In genomic region chr16:23865853-23866252, GRCh38 we compare ENCODE assay signal across 14 cellular contexts. TPM values are rescaled to one million over a fixed set of nuclear protein-coding genes. Genes with fewer than 3 reads are reported as not detected.
DNase-seq lines count a peak whose midpoint lies in the region; ATAC-seq and TF ChIP-seq lines count a peak whose summit lies in the region.
"Had no signal": no experiment of that assay in that cellular context is flagged by ENCODE, and none has a peak within 500 bp of the region (broad histone marks: within the 10 kb centered on the region; RNA-seq: fewer than 3 reads in every experiment).

No MANE protein-coding gene starts in this region.

- H3K36me3 ChIP-seq in KOPT-K1 (ENCODE audit: insufficient read depth, low read length) (no peaks in the 10 kb centered on the region), lower lobe of right lung (no peaks in the 10 kb centered on the region), ovary (no peaks in the 10 kb centered on the region)
- H3K36me3 ChIP-seq: tibial artery had no signal

- no peak for DNase-seq in activated CD8-positive, alpha-beta T cell treated with anti-CD3 and anti-CD28 coated beads for 36 hours
- DNase-seq in activated CD8-positive, alpha-beta T cell treated with anti-CD3 and anti-CD28 coated beads, Interleukin-2, amount 10 ng/mL, durations not matched to agents 7 days and 5 days: no peak
- no peak for DNase-seq in central memory CD8-positive, alpha-beta T cell (ENCODE audit: low spot score in 2 of 2)
- DNase-seq in lower lobe of right lung (no peak), ovary (no peak), NCI-H2227 (lab: John Stamatoyannopoulos, UW; ENCODE audit: unreplicated experiment) (no peak)
- DNase-seq: activated CD4-positive, CD25-positive, alpha-beta regulatory T cell; activated naive CD4-positive, alpha-beta T cell; MM.1S; NCI-H1930; Right ventricle myocardium superior; tibial artery had no signal

- H3K4me1 Mint-ChIP-seq in activated CD8-positive, alpha-beta T cell treated with anti-CD3 and anti-CD28 coated beads for 36 hours (ENCODE audit: low read depth): peaks cover 78% of the 10 kb centered on the region
- H3K4me1 Mint-ChIP-seq in activated CD8-positive, alpha-beta T cell treated with anti-CD3 and anti-CD28 coated beads, Interleukin-2, amount 10 ng/mL, durations not matched to agents 7 days and 5 days (ENCODE audit: low read depth): peaks cover 84% of the 10 kb centered on the region
- peaks cover 74% of the 10 kb centered on the region for H3K4me1 Mint-ChIP-seq in central memory CD8-positive, alpha-beta T cell
- H3K4me1 Mint-ChIP-seq in stimulated activated memory B cell treated with anti-CD40 and anti-IgM and Interleukin-4, amounts not matched to agents 10 μg/mL and 1 μg/mL and 100 μg/mL, for 72 hours: peaks cover 74% of the 10 kb centered on the region

- no peaks in the 10 kb centered on the region for H3K9me3 ChIP-seq in KOPT-K1 (ENCODE audit: insufficient read depth, low read length, poor library complexity, severe bottlenecking)
- no peaks in the 10 kb centered on the region for H3K9me3 ChIP-seq in lower lobe of right lung
- no peaks in the 10 kb centered on the region for H3K9me3 ChIP-seq in ovary
- H3K9me3 ChIP-seq: tibial artery had no signal

- peak overlapping the region; percentile 75 for H3K27ac Mint-ChIP-seq in activated CD8-positive, alpha-beta T cell treated with anti-CD3 and anti-CD28 coated beads for 36 hours
- no peak overlapping the region for H3K27ac Mint-ChIP-seq in activated CD8-positive, alpha-beta T cell treated with anti-CD3 and anti-CD28 coated beads, Interleukin-2, amount 10 ng/mL, durations not matched to agents 7 days and 5 days
- H3K27ac Mint-ChIP-seq in central memory CD8-positive, alpha-beta T cell (ENCODE audit: low read depth): peak overlapping the region; percentile 19
- peak overlapping the region; percentile 86 for H3K27ac Mint-ChIP-seq in stimulated activated memory B cell treated with anti-CD40 and anti-IgM and Interleukin-4, amounts not matched to agents 10 μg/mL and 1 μg/mL and 100 μg/mL, for 72 hours

- POLR2A ChIA-PET in activated CD8-positive, alpha-beta T cell treated with anti-CD3 and anti-CD28 coated beads for 36 hours (lab: Charles Lee): interaction anchor here (1.5 kb wide), 1 partner anchor 13 kb away, joined by 4 read pairs; no protein-coding TSS in a partner anchor
- POLR2A ChIA-PET in activated CD8-positive, alpha-beta T cell treated with anti-CD3 and anti-CD28 coated beads, Interleukin-2, amount 10 ng/mL, durations not matched to agents 7 days and 5 days (lab: Charles Lee): interaction anchor here (1.0 to 1.4 kb wide), 3 partner anchors 14 to 23 kb away, joined by 3 to 4 read pairs (median 3); no protein-coding TSS in a partner anchor

- no peak for TF ChIP-seq POLR2A in ovary (IDR thresholded peaks at IDR 0.05)

- CTCF ChIA-PET in activated CD8-positive, alpha-beta T cell treated with anti-CD3 and anti-CD28 coated beads for 36 hours (lab: Charles Lee): no interaction called here
- CTCF ChIA-PET in activated CD8-positive, alpha-beta T cell treated with anti-CD3 and anti-CD28 coated beads, Interleukin-2, amount 10 ng/mL, durations not matched to agents 7 days and 5 days (lab: Charles Lee): no interaction called here

- H3K4me3 ChIP-seq in lower lobe of right lung (no peak overlapping the region), ovary (no peak overlapping the region)
- H3K4me3 ChIP-seq: tibial artery had no signal

- no peak overlapping the region for H3K4me3 Mint-ChIP-seq in activated CD8-positive, alpha-beta T cell treated with anti-CD3 and anti-CD28 coated beads for 36 hours
- H3K4me3 Mint-ChIP-seq in activated CD8-positive, alpha-beta T cell treated with anti-CD3 and anti-CD28 coated beads, Interleukin-2, amount 10 ng/mL, durations not matched to agents 7 days and 5 days: no peak overlapping the region
- H3K4me3 Mint-ChIP-seq in central memory CD8-positive, alpha-beta T cell: peak overlapping the region; percentile 18
- no peak overlapping the region for H3K4me3 Mint-ChIP-seq in stimulated activated memory B cell treated with anti-CD40 and anti-IgM and Interleukin-4, amounts not matched to agents 10 μg/mL and 1 μg/mL and 100 μg/mL, for 72 hours

- no peaks in the 10 kb centered on the region for H3K27me3 Mint-ChIP-seq in activated CD8-positive, alpha-beta T cell treated with anti-CD3 and anti-CD28 coated beads for 36 hours
- H3K27me3 Mint-ChIP-seq in activated CD8-positive, alpha-beta T cell treated with anti-CD3 and anti-CD28 coated beads, Interleukin-2, amount 10 ng/mL, durations not matched to agents 7 days and 5 days (ENCODE audit: low read depth): no peaks in the 10 kb centered on the region
- no peaks in the 10 kb centered on the region for H3K27me3 Mint-ChIP-seq in central memory CD8-positive, alpha-beta T cell
- H3K27me3 Mint-ChIP-seq in stimulated activated memory B cell treated with anti-CD40 and anti-IgM and Interleukin-4, amounts not matched to agents 10 μg/mL and 1 μg/mL and 100 μg/mL, for 72 hours: no peaks in the 10 kb centered on the region

- intact Hi-C loops in activated CD8-positive, alpha-beta T cell treated with anti-CD3 and anti-CD28 coated beads for 36 hours (cut with micrococcal nuclease): no loop called here
- intact Hi-C loops in lower lobe of right lung (cut with DNase I) (no loop called here), ovary (cut with DNase I) (no loop called here)

- H3K27ac ChIP-seq in KOPT-K1 (ENCODE audit: low read depth, low read length, poor library complexity, severe bottlenecking) (peak overlapping the region; percentile 33), lower lobe of right lung (no peak overlapping the region), ovary (no peak overlapping the region)
- H3K27ac ChIP-seq: tibial artery had no signal

- 20 to 23% (median 22%) methylated on average over 2 of the region's 2 CpGs for WGBS in ovary, 3 donors

- no peaks in the 10 kb centered on the region for H3K9me3 Mint-ChIP-seq in activated CD8-positive, alpha-beta T cell treated with anti-CD3 and anti-CD28 coated beads for 36 hours
- H3K9me3 Mint-ChIP-seq in activated CD8-positive, alpha-beta T cell treated with anti-CD3 and anti-CD28 coated beads, Interleukin-2, amount 10 ng/mL, durations not matched to agents 7 days and 5 days (ENCODE audit: insufficient read depth): no peaks in the 10 kb centered on the region
- no peaks in the 10 kb centered on the region for H3K9me3 Mint-ChIP-seq in central memory CD8-positive, alpha-beta T cell
- no peaks in the 10 kb centered on the region for H3K9me3 Mint-ChIP-seq in stimulated activated memory B cell treated with anti-CD40 and anti-IgM and Interleukin-4, amounts not matched to agents 10 μg/mL and 1 μg/mL and 100 μg/mL, for 72 hours

- TF ChIP-seq EP300 in ovary (IDR thresholded peaks at IDR 0.05): no peak

- ATAC-seq in activated CD8-positive, alpha-beta T cell treated with anti-CD3 and anti-CD28 coated beads for 36 hours: no peak
- no peak for ATAC-seq in activated CD8-positive, alpha-beta T cell treated with anti-CD3 and anti-CD28 coated beads, Interleukin-2, amount 10 ng/mL, durations not matched to agents 7 days and 5 days
- no peak for ATAC-seq in central memory CD8-positive, alpha-beta T cell (replicated peaks; ENCODE audit: extremely low read depth, poor library complexity, severe bottlenecking)
- no peak for ATAC-seq in stimulated activated memory B cell treated with anti-CD40 and anti-IgM and Interleukin-4, amounts not matched to agents 10 μg/mL and 1 μg/mL and 100 μg/mL, for 72 hours
- ATAC-seq in lower lobe of right lung: no peak

- TF ChIP-seq CTCF in activated CD8-positive, alpha-beta T cell treated with anti-CD3 and anti-CD28 coated beads for 36 hours (IDR thresholded peaks at IDR 0.05): no peak
- no peak for TF ChIP-seq CTCF in lower lobe of right lung (IDR thresholded peaks at IDR 0.05)
- no peak for TF ChIP-seq CTCF in ovary (IDR thresholded peaks at IDR 0.05)

- peaks cover 22% of the 10 kb centered on the region for H3K4me1 ChIP-seq in lower lobe of right lung
- no peaks in the 10 kb centered on the region for H3K4me1 ChIP-seq in ovary (ENCODE audit: insufficient read depth)

- no peaks in the 10 kb centered on the region for H3K27me3 ChIP-seq in lower lobe of right lung (ENCODE audit: low read depth)
- H3K27me3 ChIP-seq in ovary: no peaks in the 10 kb centered on the region

- peaks cover 21% of the 10 kb centered on the region for H3K36me3 Mint-ChIP-seq in activated CD8-positive, alpha-beta T cell treated with anti-CD3 and anti-CD28 coated beads for 36 hours (ENCODE audit: low read depth)
- peaks cover 41% of the 10 kb centered on the region for H3K36me3 Mint-ChIP-seq in activated CD8-positive, alpha-beta T cell treated with anti-CD3 and anti-CD28 coated beads, Interleukin-2, amount 10 ng/mL, durations not matched to agents 7 days and 5 days (ENCODE audit: low read depth)
- peaks cover 15% of the 10 kb centered on the region for H3K36me3 Mint-ChIP-seq in central memory CD8-positive, alpha-beta T cell (ENCODE audit: insufficient read depth)
- H3K36me3 Mint-ChIP-seq in stimulated activated memory B cell treated with anti-CD40 and anti-IgM and Interleukin-4, amounts not matched to agents 10 μg/mL and 1 μg/mL and 100 μg/mL, for 72 hours: peaks cover 23% of the 10 kb centered on the region

RNA-seq across cellular contexts. Expression of gene PRKCB, which starts 30.1 kb away (rescaled TPM):
- total RNA-seq in activated CD8-positive, alpha-beta T cell treated with anti-CD3 and anti-CD28 coated beads for 36 hours: 100 to 1,000 TPM; 101 to 105 TPM
- 100 to 1,000 TPM; 101 to 105 TPM for total RNA-seq in activated CD8-positive, alpha-beta T cell treated with anti-CD3 and anti-CD28 coated beads, Interleukin-2, amount 10 ng/mL, durations not matched to agents 7 days and 5 days
- total RNA-seq in lower lobe of right lung (24.1 TPM), ovary (1 to 10 TPM in 5 of 7 donors, under 1 TPM in 2; 0.48 to 5.0 (median 1.2) TPM)
- 1 to 10 TPM in 1 of 2 donors, under 1 TPM in 1; 0.38 to 3.3 TPM for polyA plus RNA-seq in ovary
